ENCODE assay signal across 1 cellular context in genomic region chr20:50867805-50868204, GRCh38.
TF ChIP-seq lines count a peak whose summit lies in the region.

No MANE protein-coding gene starts in this region.

TF ChIP-seq in K562, 482 proteins besides CTCF, POLR2A, EP300 and RAD21 (continued from another document):
- no peak for TF ChIP-seq RREB1 (CRISPR knock-in tag; IDR thresholded peaks at IDR 0.05)
TF ChIP-seq in K562: peak in this region for 4.
